ENCODE assay signal across 1 cellular context in the genomic region with DNA sequence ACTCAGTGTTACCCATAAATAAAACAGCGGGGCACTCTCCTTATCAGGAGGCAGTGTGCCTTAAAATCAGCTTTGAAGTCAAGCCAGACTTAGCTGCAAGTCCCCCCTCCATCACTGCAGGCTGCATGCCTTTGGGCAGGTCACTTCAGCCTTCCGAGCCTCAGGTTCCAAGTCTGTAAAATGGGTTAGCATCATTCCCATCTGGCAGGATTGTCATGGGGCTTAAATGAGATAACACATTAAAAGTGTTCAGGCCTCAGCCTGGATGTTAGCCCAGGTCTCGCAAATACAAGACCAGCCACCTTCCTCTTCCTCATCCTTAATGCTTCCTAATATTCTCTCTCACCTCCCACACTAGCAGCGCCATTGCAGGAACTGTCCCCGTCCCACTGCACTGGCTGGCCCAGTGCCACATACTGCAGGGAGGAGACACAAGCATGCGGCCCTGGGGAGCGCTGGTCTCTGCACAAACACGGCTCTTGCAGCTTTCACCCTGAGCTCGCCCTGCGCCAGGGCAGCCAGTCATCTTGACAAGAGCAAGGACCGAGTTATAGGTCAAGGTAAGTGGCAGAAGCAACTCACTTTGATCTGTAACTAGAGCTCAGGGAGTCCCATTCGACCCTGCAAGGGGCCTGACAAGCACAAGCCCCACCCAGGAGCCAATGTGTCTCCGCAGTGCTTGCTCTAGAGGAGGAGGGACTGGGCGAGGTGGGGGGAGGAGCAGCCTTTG.
TF ChIP-seq lines count a peak whose summit lies in the region.

No MANE protein-coding gene starts in this region.

TF ChIP-seq in GM23338, 12 proteins besides CTCF, POLR2A, EP300 and RAD21 (continued from another document):
- TF ChIP-seq, protein P1, sequence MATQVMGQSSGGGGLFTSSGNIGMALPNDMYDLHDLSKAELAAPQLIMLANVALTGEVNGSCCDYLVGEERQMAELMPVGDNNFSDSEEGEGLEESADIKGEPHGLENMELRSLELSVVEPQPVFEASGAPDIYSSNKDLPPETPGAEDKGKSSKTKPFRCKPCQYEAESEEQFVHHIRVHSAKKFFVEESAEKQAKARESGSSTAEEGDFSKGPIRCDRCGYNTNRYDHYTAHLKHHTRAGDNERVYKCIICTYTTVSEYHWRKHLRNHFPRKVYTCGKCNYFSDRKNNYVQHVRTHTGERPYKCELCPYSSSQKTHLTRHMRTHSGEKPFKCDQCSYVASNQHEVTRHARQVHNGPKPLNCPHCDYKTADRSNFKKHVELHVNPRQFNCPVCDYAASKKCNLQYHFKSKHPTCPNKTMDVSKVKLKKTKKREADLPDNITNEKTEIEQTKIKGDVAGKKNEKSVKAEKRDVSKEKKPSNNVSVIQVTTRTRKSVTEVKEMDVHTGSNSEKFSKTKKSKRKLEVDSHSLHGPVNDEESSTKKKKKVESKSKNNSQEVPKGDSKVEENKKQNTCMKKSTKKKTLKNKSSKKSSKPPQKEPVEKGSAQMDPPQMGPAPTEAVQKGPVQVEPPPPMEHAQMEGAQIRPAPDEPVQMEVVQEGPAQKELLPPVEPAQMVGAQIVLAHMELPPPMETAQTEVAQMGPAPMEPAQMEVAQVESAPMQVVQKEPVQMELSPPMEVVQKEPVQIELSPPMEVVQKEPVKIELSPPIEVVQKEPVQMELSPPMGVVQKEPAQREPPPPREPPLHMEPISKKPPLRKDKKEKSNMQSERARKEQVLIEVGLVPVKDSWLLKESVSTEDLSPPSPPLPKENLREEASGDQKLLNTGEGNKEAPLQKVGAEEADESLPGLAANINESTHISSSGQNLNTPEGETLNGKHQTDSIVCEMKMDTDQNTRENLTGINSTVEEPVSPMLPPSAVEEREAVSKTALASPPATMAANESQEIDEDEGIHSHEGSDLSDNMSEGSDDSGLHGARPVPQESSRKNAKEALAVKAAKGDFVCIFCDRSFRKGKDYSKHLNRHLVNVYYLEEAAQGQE (IDR thresholded peaks at IDR 0.05; ENCODE audit: unreplicated experiment) = no peak
- TF ChIP-seq EZH2 (IDR thresholded peaks at IDR 0.05; ENCODE audit: low read depth, unreplicated experiment) (no peak), POLR2AphosphoS5 (IDR thresholded peaks at IDR 0.05; ENCODE audit: low read depth) (no peak), CREB1 (CRISPR knock-in tag; IDR thresholded peaks at IDR 0.05; ENCODE audit: low read depth) (no peak), ZNF114 (CRISPR knock-in tag; IDR thresholded peaks at IDR 0.05) (no peak), NANOG (IDR thresholded peaks at IDR 0.05; ENCODE audit: borderline replicate concordance) (no peak), EZH2phosphoT487 (IDR thresholded peaks at IDR 0.05; ENCODE audit: unreplicated experiment) (no peak), STAT1 (IDR thresholded peaks at IDR 0.05; ENCODE audit: unreplicated experiment) (no peak), ZNF331 (CRISPR knock-in tag; IDR thresholded peaks at IDR 0.05; ENCODE audit: low read depth) (no peak)
- TF ChIP-seq, protein P2, sequence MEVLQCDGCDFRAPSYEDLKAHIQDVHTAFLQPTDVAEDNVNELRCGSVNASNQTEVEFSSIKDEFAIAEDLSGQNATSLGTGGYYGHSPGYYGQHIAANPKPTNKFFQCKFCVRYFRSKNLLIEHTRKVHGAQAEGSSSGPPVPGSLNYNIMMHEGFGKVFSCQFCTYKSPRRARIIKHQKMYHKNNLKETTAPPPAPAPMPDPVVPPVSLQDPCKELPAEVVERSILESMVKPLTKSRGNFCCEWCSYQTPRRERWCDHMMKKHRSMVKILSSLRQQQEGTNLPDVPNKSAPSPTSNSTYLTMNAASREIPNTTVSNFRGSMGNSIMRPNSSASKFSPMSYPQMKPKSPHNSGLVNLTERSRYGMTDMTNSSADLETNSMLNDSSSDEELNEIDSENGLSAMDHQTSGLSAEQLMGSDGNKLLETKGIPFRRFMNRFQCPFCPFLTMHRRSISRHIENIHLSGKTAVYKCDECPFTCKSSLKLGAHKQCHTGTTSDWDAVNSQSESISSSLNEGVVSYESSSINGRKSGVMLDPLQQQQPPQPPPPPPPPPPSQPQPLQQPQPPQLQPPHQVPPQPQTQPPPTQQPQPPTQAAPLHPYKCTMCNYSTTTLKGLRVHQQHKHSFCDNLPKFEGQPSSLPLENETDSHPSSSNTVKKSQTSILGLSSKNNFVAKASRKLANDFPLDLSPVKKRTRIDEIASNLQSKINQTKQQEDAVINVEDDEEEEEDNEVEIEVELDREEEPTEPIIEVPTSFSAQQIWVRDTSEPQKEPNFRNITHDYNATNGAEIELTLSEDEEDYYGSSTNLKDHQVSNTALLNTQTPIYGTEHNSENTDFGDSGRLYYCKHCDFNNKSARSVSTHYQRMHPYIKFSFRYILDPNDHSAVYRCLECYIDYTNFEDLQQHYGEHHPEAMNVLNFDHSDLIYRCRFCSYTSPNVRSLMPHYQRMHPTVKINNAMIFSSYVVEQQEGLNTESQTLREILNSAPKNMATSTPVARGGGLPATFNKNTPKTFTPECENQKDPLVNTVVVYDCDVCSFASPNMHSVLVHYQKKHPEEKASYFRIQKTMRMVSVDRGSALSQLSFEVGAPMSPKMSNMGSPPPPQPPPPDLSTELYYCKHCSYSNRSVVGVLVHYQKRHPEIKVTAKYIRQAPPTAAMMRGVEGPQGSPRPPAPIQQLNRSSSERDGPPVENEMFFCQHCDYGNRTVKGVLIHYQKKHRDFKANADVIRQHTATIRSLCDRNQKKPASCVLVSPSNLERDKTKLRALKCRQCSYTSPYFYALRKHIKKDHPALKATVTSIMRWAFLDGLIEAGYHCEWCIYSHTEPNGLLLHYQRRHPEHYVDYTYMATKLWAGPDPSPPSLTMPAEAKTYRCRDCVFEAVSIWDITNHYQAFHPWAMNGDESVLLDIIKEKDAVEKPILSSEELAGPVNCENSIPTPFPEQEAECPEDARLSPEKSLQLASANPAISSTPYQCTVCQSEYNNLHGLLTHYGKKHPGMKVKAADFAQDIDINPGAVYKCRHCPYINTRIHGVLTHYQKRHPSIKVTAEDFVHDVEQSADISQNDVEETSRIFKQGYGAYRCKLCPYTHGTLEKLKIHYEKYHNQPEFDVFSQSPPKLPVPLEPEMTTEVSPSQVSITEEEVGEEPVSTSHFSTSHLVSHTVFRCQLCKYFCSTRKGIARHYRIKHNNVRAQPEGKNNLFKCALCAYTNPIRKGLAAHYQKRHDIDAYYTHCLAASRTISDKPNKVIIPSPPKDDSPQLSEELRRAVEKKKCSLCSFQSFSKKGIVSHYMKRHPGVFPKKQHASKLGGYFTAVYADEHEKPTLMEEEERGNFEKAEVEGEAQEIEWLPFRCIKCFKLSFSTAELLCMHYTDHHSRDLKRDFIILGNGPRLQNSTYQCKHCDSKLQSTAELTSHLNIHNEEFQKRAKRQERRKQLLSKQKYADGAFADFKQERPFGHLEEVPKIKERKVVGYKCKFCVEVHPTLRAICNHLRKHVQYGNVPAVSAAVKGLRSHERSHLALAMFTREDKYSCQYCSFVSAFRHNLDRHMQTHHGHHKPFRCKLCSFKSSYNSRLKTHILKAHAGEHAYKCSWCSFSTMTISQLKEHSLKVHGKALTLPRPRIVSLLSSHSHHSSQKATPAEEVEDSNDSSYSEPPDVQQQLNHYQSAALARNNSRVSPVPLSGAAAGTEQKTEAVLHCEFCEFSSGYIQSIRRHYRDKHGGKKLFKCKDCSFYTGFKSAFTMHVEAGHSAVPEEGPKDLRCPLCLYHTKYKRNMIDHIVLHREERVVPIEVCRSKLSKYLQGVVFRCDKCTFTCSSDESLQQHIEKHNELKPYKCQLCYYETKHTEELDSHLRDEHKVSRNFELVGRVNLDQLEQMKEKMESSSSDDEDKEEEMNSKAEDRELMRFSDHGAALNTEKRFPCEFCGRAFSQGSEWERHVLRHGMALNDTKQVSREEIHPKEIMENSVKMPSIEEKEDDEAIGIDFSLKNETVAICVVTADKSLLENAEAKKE (CRISPR knock-in tag; IDR thresholded peaks at IDR 0.05) = no peak
- TF ChIP-seq, protein P3, sequence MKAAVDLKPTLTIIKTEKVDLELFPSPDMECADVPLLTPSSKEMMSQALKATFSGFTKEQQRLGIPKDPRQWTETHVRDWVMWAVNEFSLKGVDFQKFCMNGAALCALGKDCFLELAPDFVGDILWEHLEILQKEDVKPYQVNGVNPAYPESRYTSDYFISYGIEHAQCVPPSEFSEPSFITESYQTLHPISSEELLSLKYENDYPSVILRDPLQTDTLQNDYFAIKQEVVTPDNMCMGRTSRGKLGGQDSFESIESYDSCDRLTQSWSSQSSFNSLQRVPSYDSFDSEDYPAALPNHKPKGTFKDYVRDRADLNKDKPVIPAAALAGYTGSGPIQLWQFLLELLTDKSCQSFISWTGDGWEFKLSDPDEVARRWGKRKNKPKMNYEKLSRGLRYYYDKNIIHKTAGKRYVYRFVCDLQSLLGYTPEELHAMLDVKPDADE (IDR thresholded peaks at IDR 0.05) = no peak
